11 cellular contexts compared by ENCODE assay signal in the genomic region with DNA sequence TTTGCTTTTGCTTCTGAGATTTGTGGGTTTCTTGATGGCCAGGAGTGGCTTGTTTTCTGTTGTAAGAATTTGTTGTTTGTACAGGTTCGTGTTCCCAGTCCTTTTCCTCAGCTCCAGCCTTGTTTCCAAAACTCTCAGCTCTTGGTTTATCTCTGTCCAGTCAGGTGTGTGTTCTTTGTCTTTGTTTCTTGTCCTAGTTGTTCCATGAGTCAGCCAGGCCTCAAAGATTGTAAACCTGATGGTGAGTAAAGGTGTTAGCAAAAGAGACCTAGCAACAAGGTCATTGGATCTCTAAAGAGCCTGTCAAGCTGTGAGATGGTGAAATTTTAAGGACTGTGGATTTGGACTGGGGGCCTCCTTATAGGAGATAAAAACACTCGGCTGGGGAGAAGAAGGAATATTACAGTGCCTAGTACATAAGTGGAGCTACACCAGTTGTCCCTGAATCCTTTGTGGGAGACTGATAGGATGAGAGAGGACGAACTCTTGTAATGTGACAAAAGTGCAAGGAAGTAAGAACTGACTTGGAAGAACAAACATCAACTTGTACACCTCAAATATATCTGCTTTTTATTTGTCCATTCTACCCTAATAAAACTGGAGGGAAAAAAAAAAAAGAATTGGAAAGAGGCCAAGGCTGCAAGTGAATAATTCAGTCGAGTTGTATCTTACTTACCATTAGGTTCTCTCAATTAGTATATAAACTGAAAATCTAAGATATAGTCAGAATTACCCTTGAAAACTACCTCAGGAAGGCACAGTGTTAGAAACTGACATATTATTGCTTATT. TPM values are rescaled to one million over a fixed set of nuclear protein-coding genes. Genes with fewer than 3 reads are reported as not detected.
DNase-seq lines count a peak whose midpoint lies in the region; ATAC-seq and TF ChIP-seq lines count a peak whose summit lies in the region.
"Had no signal": no experiment of that assay in that cellular context is flagged by ENCODE, and none has a peak within 500 bp of the region (broad histone marks: within the 10 kb centered on the region; RNA-seq: fewer than 3 reads in every experiment).

No MANE protein-coding gene starts in this region.

- H3K27ac Mint-ChIP-seq in CD8-positive, alpha-beta memory T cell = peak overlapping the region; percentile 59 to 95 (median 88)
- peak overlapping the region; percentile 62 for H3K27ac Mint-ChIP-seq in central memory CD8-positive, alpha-beta T cell (ENCODE audit: low read depth)
- H3K27ac Mint-ChIP-seq: mesothelial cell of epicardium had no signal

- peaks cover 66 to 70% (median 67%) of the 10 kb centered on the region in 3 donors for H3K4me1 Mint-ChIP-seq in CD8-positive, alpha-beta memory T cell
- H3K4me1 Mint-ChIP-seq in central memory CD8-positive, alpha-beta T cell = peaks cover 64% of the 10 kb centered on the region
- peaks cover 68% of the 10 kb centered on the region for H3K4me1 Mint-ChIP-seq in activated T-cell treated with anti-CD3 and anti-CD28 coated beads, Interleukin-2, amount 50 U/mL, for 4 hours (ENCODE audit: low read depth)

- peak overlapping the region; percentile 55 for H3K4me3 ChIP-seq in CD8-positive, alpha-beta memory T cell (ENCODE audit: low read length)
- no peak overlapping the region for H3K4me3 ChIP-seq in neutrophil (ENCODE audit: low read depth in 1 of 2, low read length in 1 of 2)
- no peak overlapping the region for H3K4me3 ChIP-seq in HAP-1

- H3K4me1 ChIP-seq in CD8-positive, alpha-beta memory T cell (ENCODE audit: insufficient read depth, low read length) = peaks cover 63% of the 10 kb centered on the region
- peaks cover 63% of the 10 kb centered on the region in 2 experiments for H3K4me1 ChIP-seq in neutrophil (ENCODE audit: control insufficient read depth in 1 of 2, insufficient read depth in 1 of 2, low read depth in 1 of 2, low read length in 1 of 2)
- H3K4me1 ChIP-seq in HAP-1 = peaks cover 29% of the 10 kb centered on the region

- H3K9me3 ChIP-seq in CD8-positive, alpha-beta memory T cell (ENCODE audit: low read length) = no peaks in the 10 kb centered on the region
- no peaks in the 10 kb centered on the region for H3K9me3 ChIP-seq in neutrophil
- no peaks in the 10 kb centered on the region for H3K9me3 ChIP-seq in HAP-1
- H3K9me3 ChIP-seq: SJSA1 had no signal

- peaks cover 4 to 32% (median 23%) of the 10 kb centered on the region in 3 donors for H3K36me3 Mint-ChIP-seq in CD8-positive, alpha-beta memory T cell
- peaks cover 16% of the 10 kb centered on the region for H3K36me3 Mint-ChIP-seq in central memory CD8-positive, alpha-beta T cell (ENCODE audit: insufficient read depth)
- peaks cover 13% of the 10 kb centered on the region for H3K36me3 Mint-ChIP-seq in activated T-cell treated with anti-CD3 and anti-CD28 coated beads, Interleukin-2, amount 50 U/mL, for 4 hours (ENCODE audit: insufficient read depth)
- H3K36me3 Mint-ChIP-seq: mesothelial cell of epicardium had no signal

- TF ChIP-seq CTCF in neutrophil (IDR thresholded peaks at IDR 0.05) = no peak

- no peaks in the 10 kb centered on the region for H3K27me3 Mint-ChIP-seq in CD8-positive, alpha-beta memory T cell
- H3K27me3 Mint-ChIP-seq in central memory CD8-positive, alpha-beta T cell = no peaks in the 10 kb centered on the region
- no peaks in the 10 kb centered on the region for H3K27me3 Mint-ChIP-seq in activated T-cell treated with anti-CD3 and anti-CD28 coated beads, Interleukin-2, amount 50 U/mL, for 4 hours (ENCODE audit: low read depth)

- no peak for ATAC-seq in central memory CD8-positive, alpha-beta T cell (replicated peaks; ENCODE audit: extremely low read depth, poor library complexity, severe bottlenecking)
- ATAC-seq in activated T-cell treated with anti-CD3 and anti-CD28 coated beads, Interleukin-2, amount 50 U/mL, for 4 hours = no peak

- in situ Hi-C loops in HAP-1 (cut with MboI; ENCODE audit: low sequenced_read_pairs) = loop anchor here (5.0 to 25.0 kb wide), 3 partner anchors 292 to 902 kb away; no protein-coding TSS in a partner anchor

- peak overlapping the region in 6 of 7 donors; percentile 43 to 89 (median 86) for H3K4me3 Mint-ChIP-seq in CD8-positive, alpha-beta memory T cell
- H3K4me3 Mint-ChIP-seq in central memory CD8-positive, alpha-beta T cell = peak overlapping the region; percentile 73
- no peak overlapping the region for H3K4me3 Mint-ChIP-seq in activated T-cell treated with anti-CD3 and anti-CD28 coated beads, Interleukin-2, amount 50 U/mL, for 4 hours

- no peak for DNase-seq in CD8-positive, alpha-beta memory T cell
- DNase-seq in LoVo (ENCODE audit: low spot score) = peak; percentile 74
- DNase-seq in central memory CD8-positive, alpha-beta T cell (ENCODE audit: low spot score in 2 of 2) = no peak
- DNase-seq in cerebellum (ENCODE audit: low spot score) = no peak
- no peak for DNase-seq in HAP-1 (ENCODE audit: low spot score in 2 of 2)
- no peak for DNase-seq in activated T-cell treated with anti-CD3 and anti-CD28 coated beads, Interleukin-2, amount 50 U/mL, for 4 hours
- no peak for DNase-seq in AML-193 (lab: John Stamatoyannopoulos, UW)
- DNase-seq: NCI-H510A treated with DMSO at 0.1 percent for 48 hours had no signal

- H3K9me3 Mint-ChIP-seq in CD8-positive, alpha-beta memory T cell = no peaks in the 10 kb centered on the region
- H3K9me3 Mint-ChIP-seq in central memory CD8-positive, alpha-beta T cell = no peaks in the 10 kb centered on the region
- no peaks in the 10 kb centered on the region for H3K9me3 Mint-ChIP-seq in activated T-cell treated with anti-CD3 and anti-CD28 coated beads, Interleukin-2, amount 50 U/mL, for 4 hours
- H3K9me3 Mint-ChIP-seq: mesothelial cell of epicardium had no signal

- CTCF ChIA-PET in CD8-positive, alpha-beta memory T cell (lab: Charles Lee) = interaction anchor here (1.3 to 15.0 kb wide), 6 partner anchors 12 to 368 kb away, joined by 3 to 582 read pairs (median 8); a partner anchor contains a TSS

- H3K36me3 ChIP-seq in CD8-positive, alpha-beta memory T cell (ENCODE audit: insufficient read depth, low read length) = peaks cover 14% of the 10 kb centered on the region
- H3K36me3 ChIP-seq in neutrophil (peaks cover 13% of the 10 kb centered on the region), HAP-1 (replicated peaks) (no peaks in the 10 kb centered on the region)

- H3K27ac ChIP-seq in CD8-positive, alpha-beta memory T cell (ENCODE audit: low read depth, low read length) = no peak overlapping the region
- peak overlapping the region; percentile 88 for H3K27ac ChIP-seq in neutrophil
- H3K27ac ChIP-seq: SJSA1 had no signal

- H3K27me3 ChIP-seq in CD8-positive, alpha-beta memory T cell (ENCODE audit: insufficient read depth, low read length, poor library complexity, severe bottlenecking) = no peaks in the 10 kb centered on the region
- H3K27me3 ChIP-seq in neutrophil = no peaks in the 10 kb centered on the region
- no peaks in the 10 kb centered on the region for H3K27me3 ChIP-seq in HAP-1 (ENCODE audit: low read depth)
- H3K27me3 ChIP-seq: SJSA1 had no signal

- POLR2A ChIA-PET in CD8-positive, alpha-beta memory T cell (lab: Charles Lee) = interaction anchor here (0.7 to 0.9 kb wide), 2 partner anchors 24 to 38 kb away, joined by 3 read pairs; no protein-coding TSS in a partner anchor

RNA-seq across cellular contexts. Expression of a gene that starts 37.1 kb away (rescaled TPM):
- 1 to 10 TPM; 8.0 to 9.0 TPM for total RNA-seq in CD8-positive, alpha-beta memory T cell
- 39.4 TPM for polyA plus RNA-seq in CD8-positive, alpha-beta memory T cell
- total RNA-seq in cerebellum = 30.9 TPM
- 1 to 10 TPM; 4.2 to 7.0 (median 5.8) TPM for total RNA-seq in activated T-cell treated with anti-CD3 and anti-CD28 coated beads, Interleukin-2, amount 50 U/mL, for 4 hours
